Comparison of ENCODE assay signal across 10 cellular contexts in genomic region chr15:38768970-38769369, GRCh38.
DNase-seq lines count a peak whose midpoint lies in the region; ATAC-seq and TF ChIP-seq lines count a peak whose summit lies in the region.
"Had no signal": no experiment of that assay in that cellular context is flagged by ENCODE, and none has a peak within 500 bp of the region (broad histone marks: within the 10 kb centered on the region; RNA-seq: fewer than 3 reads in every experiment).

No MANE protein-coding gene starts in this region.

- H3K27me3 Mint-ChIP-seq in H9 (ENCODE audit: low read depth), result no peaks in the 10 kb centered on the region
- peaks cover 7% of the 10 kb centered on the region for H3K27me3 Mint-ChIP-seq in activated T-cell treated with anti-CD3 and anti-CD28 coated beads, Interleukin-2, amount 50 U/mL, for 4 hours (ENCODE audit: low read depth)

- no peak overlapping the region for H3K9ac ChIP-seq in H9 (ENCODE audit: extremely low read depth, insufficient read length, low read length)

- H3K27me3 ChIP-seq in A673 (replicated peaks; ENCODE audit: insufficient read depth, low read depth, low read length, poor library complexity), result peaks cover 3% of the 10 kb centered on the region
- no peaks in the 10 kb centered on the region for H3K27me3 ChIP-seq in H9 (ENCODE audit: insufficient read depth, low read length)

- H3K23ac ChIP-seq in H9 (ENCODE audit: insufficient read length, low read depth, low read length), result no peak overlapping the region

- POLR2A ChIA-PET in A673 (lab: Charles Lee; ENCODE audit: low non-redundant PET), result no interaction called here

- H3K9me3 Mint-ChIP-seq in H9, result no peaks in the 10 kb centered on the region
- H3K9me3 Mint-ChIP-seq in activated T-cell treated with anti-CD3 and anti-CD28 coated beads, Interleukin-2, amount 50 U/mL, for 4 hours, result no peaks in the 10 kb centered on the region

- no peak overlapping the region for H3K4ac ChIP-seq in H9 (ENCODE audit: low read depth, low read length)

- no peak overlapping the region for H4K91ac ChIP-seq in H9 (ENCODE audit: insufficient read length, low read depth, low read length)

- H3K36me3 ChIP-seq in A673 (ENCODE audit: insufficient read depth, low read length, poor library complexity, severe bottlenecking), result no peaks in the 10 kb centered on the region

- in situ Hi-C loops in astrocyte of the cerebellum (cut with HindIII; ENCODE audit: low sequenced_read_pairs), result no loop called here

- H4K8ac ChIP-seq in H9 (replicated peaks; ENCODE audit: insufficient read length, low read depth, low read length), result no peak overlapping the region

- H3K27ac ChIP-seq in A673 (ENCODE audit: low read depth, low read length, poor library complexity, severe bottlenecking), result no peak overlapping the region
- H3K27ac ChIP-seq in H9 (ENCODE audit: insufficient read length, low read depth, low read length), result no peak overlapping the region

- no peaks in the 10 kb centered on the region for H3K79me1 ChIP-seq in H9 (ENCODE audit: insufficient read depth, low read depth, low read length, poor library complexity, severe bottlenecking)

- intact Hi-C loops in A673 (cut with micrococcal nuclease; ENCODE audit: unreplicated experiment), result no loop called here

- peak overlapping the region in 1 of 3 experiments; percentile 15; a peak in 1 of 7 replicates for H3K27ac Mint-ChIP-seq in H9

- H4K5ac ChIP-seq in H9 (ENCODE audit: insufficient read length, low read depth, low read length), result no peak overlapping the region

- WGBS in H9 (ENCODE audit: extremely low coverage, insufficient read length, low lambda C conversion rate), result no CpG with 5 or more reads among the region's 6 CpGs

- CTCF ChIA-PET in A673 (lab: Charles Lee), result no interaction called here

- ATAC-seq in activated T-cell treated with anti-CD3 and anti-CD28 coated beads, Interleukin-2, amount 50 U/mL, for 4 hours, result no peak
- ATAC-seq in GM18868 (IDR thresholded peaks at IDR 0.05; ENCODE audit: unreplicated experiment) (no peak), GM19397 (IDR thresholded peaks at IDR 0.05; ENCODE audit: unreplicated experiment) (no peak)

- H3K4me1 ChIP-seq in A673 (ENCODE audit: insufficient read depth, low read length, poor library complexity, severe bottlenecking), result no peaks in the 10 kb centered on the region
- no peaks in the 10 kb centered on the region for H3K4me1 ChIP-seq in H9 (ENCODE audit: insufficient read depth, low read length)

- no peak overlapping the region for H2BK120ac ChIP-seq in H9 (ENCODE audit: low read depth, low read length, poor library complexity, severe bottlenecking)

- no peaks in the 10 kb centered on the region for H4K20me1 ChIP-seq in H9 (ENCODE audit: control insufficient read depth, insufficient read depth, insufficient read length)

- H2BK5ac ChIP-seq in H9 (ENCODE audit: insufficient read length, low read length), result no peak overlapping the region

- H3K79me2 ChIP-seq in H9 (ENCODE audit: insufficient read depth, low read length), result no peaks in the 10 kb centered on the region

- DNase-seq in A673 (ENCODE audit: low spot score), result no peak
- DNase-seq in H9, result peak; percentile 42
- no peak for DNase-seq in astrocyte of the cerebellum (ENCODE audit: low read depth)
- peak; percentile 62 for DNase-seq in islet precursor cell
- no peak for DNase-seq in NCI-H1092 (lab: John Stamatoyannopoulos, UW)
- no peak for DNase-seq in activated T-cell treated with anti-CD3 and anti-CD28 coated beads, Interleukin-2, amount 50 U/mL, for 4 hours
- DNase-seq: activated T-cell treated with anti-CD3 and anti-CD28 coated beads for 4 hours, COR-L47 had no signal

- no peaks in the 10 kb centered on the region for H3K9me3 ChIP-seq in A673 (ENCODE audit: low read depth, low read length, poor library complexity, severe bottlenecking)
- no peaks in the 10 kb centered on the region for H3K9me3 ChIP-seq in H9 (ENCODE audit: control insufficient read depth, low read depth, low read length)

- H3K4me2 ChIP-seq in H9 (ENCODE audit: insufficient read depth, insufficient read length, low read length), result no peak overlapping the region

- no peak overlapping the region for H3K14ac ChIP-seq in H9 (ENCODE audit: insufficient read depth, low read length)

- no peak overlapping the region for H2BK12ac ChIP-seq in H9 (ENCODE audit: insufficient read length, low read depth, low read length)

- no peak overlapping the region for H2BK15ac ChIP-seq in H9 (ENCODE audit: low read depth, low read length)

- H3K4me3 Mint-ChIP-seq in H9, result no peak overlapping the region
- no peak overlapping the region for H3K4me3 Mint-ChIP-seq in activated T-cell treated with anti-CD3 and anti-CD28 coated beads, Interleukin-2, amount 50 U/mL, for 4 hours

- H3K4me3 ChIP-seq in A673 (ENCODE audit: low read depth, low read length, poor library complexity, severe bottlenecking) (no peak overlapping the region), astrocyte of the cerebellum (ENCODE audit: low read depth, low read length) (no peak overlapping the region)

- H3K56ac ChIP-seq in H9 (ENCODE audit: insufficient read length, low read depth, low read length), result no peak overlapping the region

- no peak overlapping the region for H2BK20ac ChIP-seq in H9 (ENCODE audit: low read depth, low read length, poor library complexity, severe bottlenecking)

- peak overlapping the region; percentile 97 for H2AFZ ChIP-seq in H9 (ENCODE audit: low read length)

- H3K36me3 Mint-ChIP-seq in H9 (ENCODE audit: insufficient read depth in 1 of 3, low read depth in 3 of 3), result no peaks in the 10 kb centered on the region; a peak in 1 of 7 replicates
- H3K36me3 Mint-ChIP-seq in activated T-cell treated with anti-CD3 and anti-CD28 coated beads, Interleukin-2, amount 50 U/mL, for 4 hours (ENCODE audit: insufficient read depth), result no peaks in the 10 kb centered on the region

- BruUV-seq in A673 (replicated peaks; lab: Mats Ljungman, UMichigan), result no TSS peak

- H3T11ph ChIP-seq in H9 (ENCODE audit: low read length), result no peak overlapping the region

- no peaks in the 10 kb centered on the region for H3K23me2 ChIP-seq in H9 (ENCODE audit: insufficient read length, low read depth, low read length, poor library complexity, severe bottlenecking)

- no peak overlapping the region for H3K18ac ChIP-seq in H9 (ENCODE audit: insufficient read length, low read depth, low read length)

- H3K4me1 Mint-ChIP-seq in H9, result peaks cover 3 to 4% of the 10 kb centered on the region in 2 experiments; a peak in 1 of 4 replicates
- no peaks in the 10 kb centered on the region for H3K4me1 Mint-ChIP-seq in activated T-cell treated with anti-CD3 and anti-CD28 coated beads, Interleukin-2, amount 50 U/mL, for 4 hours (ENCODE audit: low read depth)

- no peak overlapping the region for H2AK5ac ChIP-seq in H9 (ENCODE audit: insufficient read length, low read length)

- TF ChIP-seq CTCF in A673 (conservative IDR thresholded peaks at IDR 0.05; ENCODE audit: low read depth, low read length), result peak; percentile 37; the same call in 1 of the 2 replicates
- peak; percentile 59 for TF ChIP-seq CTCF in H9 (conservative IDR thresholded peaks at IDR 0.05)
- peak; percentile 39 for TF ChIP-seq CTCF in astrocyte of the cerebellum (IDR thresholded peaks at IDR 0.05; ENCODE audit: low read depth, low read length, missing control alignments)

Comparison
In these comparisons a context has a peak if more than half of its experiments do, and no peak if none do; other contexts are left out.
1. DNase-seq: peak in H9 (single experiment) and islet precursor cell (single experiment); none in A673 (single experiment), astrocyte of the cerebellum (single experiment), NCI-H1092 (single experiment) and activated T-cell treated with anti-CD3 and anti-CD28 coated beads, Interleukin-2, amount 50 U/mL, for 4 hours (single experiment).
2. Peak in every context shown above with its lines, with median percentiles within 50 percentile points of each other: CTCF ChIP-seq.